In the genomic region with DNA sequence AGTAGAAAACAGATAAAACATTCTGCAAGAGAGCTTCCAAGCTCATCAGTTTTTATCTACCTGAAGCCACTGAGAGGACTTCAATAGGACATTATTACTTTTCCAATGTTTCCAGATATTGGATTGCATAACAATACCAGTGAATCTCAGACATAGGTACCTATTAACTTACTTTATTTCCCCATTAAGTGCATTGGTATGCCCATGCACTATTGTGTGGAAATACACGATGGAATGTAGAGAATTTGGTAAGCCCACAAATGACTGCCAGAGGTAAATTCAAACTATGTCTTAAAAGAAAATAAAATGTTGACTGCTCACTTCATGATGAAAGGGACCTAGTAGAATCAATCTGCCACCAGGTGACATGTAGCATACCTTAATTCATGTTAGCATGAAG, we compare ENCODE assay signal across 24 cellular contexts. TPM values are rescaled to one million over a fixed set of nuclear protein-coding genes. Genes with fewer than 3 reads are reported as not detected.
"Had no signal": no experiment of that assay in that cellular context is flagged by ENCODE, and none has a peak within 500 bp of the region (broad histone marks: within the 10 kb centered on the region; RNA-seq: fewer than 3 reads in every experiment).

No MANE protein-coding gene starts in this region.

- H3K36me3 ChIP-seq: colonic mucosa, esophagus muscularis mucosa, gastrocnemius medialis, heart left ventricle, neutrophil, ovary, prostate gland, tibial artery had no signal

- H3K27ac Mint-ChIP-seq: activated CD4-positive, alpha-beta T cell treated with anti-CD3 and anti-CD28 coated beads, Interleukin-2, amount 10 ng/mL, durations not matched to agents 24 days and 14 days; activated CD8-positive, alpha-beta memory T cell treated with anti-CD3 and anti-CD28 coated beads, Interleukin-2, amount 10 ng/mL, durations not matched to agents 7 days and 5 days; activated CD8-positive, alpha-beta T cell treated with anti-CD3 and anti-CD28 coated beads for 36 hours; activated naive CD4-positive, alpha-beta T cell treated with anti-CD3 and anti-CD28 coated beads, Interleukin-2, amount 50 U/mL, for 24 hours; nephron; stimulated activated effector memory CD8-positive, alpha-beta T cell treated with anti-CD3 and anti-CD28 coated beads, Interleukin-12 subunit alpha, Interleukin-12 subunit beta, amount 100 ng/mL, for 72 hours; stimulated activated naive CD8-positive, alpha-beta T cell treated with anti-CD3 and anti-CD28 coated beads, Interleukin-15, amount 100 ng/mL, for 72 hours had no signal

- H3K4me3 ChIP-seq: colonic mucosa, dorsolateral prefrontal cortex, esophagus muscularis mucosa, gastrocnemius medialis, heart left ventricle, ovary, prostate gland, skin epidermis, tibial artery had no signal

- H3K4me3 Mint-ChIP-seq: activated CD4-positive, alpha-beta T cell treated with anti-CD3 and anti-CD28 coated beads, Interleukin-2, amount 10 ng/mL, durations not matched to agents 24 days and 14 days; activated CD8-positive, alpha-beta memory T cell treated with anti-CD3 and anti-CD28 coated beads, Interleukin-2, amount 10 ng/mL, durations not matched to agents 7 days and 5 days; activated CD8-positive, alpha-beta T cell treated with anti-CD3 and anti-CD28 coated beads for 36 hours; activated naive CD4-positive, alpha-beta T cell treated with anti-CD3 and anti-CD28 coated beads, Interleukin-2, amount 50 U/mL, for 24 hours; central memory CD8-positive, alpha-beta T cell; nephron; stimulated activated effector memory CD8-positive, alpha-beta T cell treated with anti-CD3 and anti-CD28 coated beads, Interleukin-12 subunit alpha, Interleukin-12 subunit beta, amount 100 ng/mL, for 72 hours; stimulated activated naive CD8-positive, alpha-beta T cell treated with anti-CD3 and anti-CD28 coated beads, Interleukin-15, amount 100 ng/mL, for 72 hours had no signal

- H3K27me3 Mint-ChIP-seq: activated CD4-positive, alpha-beta T cell treated with anti-CD3 and anti-CD28 coated beads, Interleukin-2, amount 10 ng/mL, durations not matched to agents 24 days and 14 days; activated CD8-positive, alpha-beta memory T cell treated with anti-CD3 and anti-CD28 coated beads, Interleukin-2, amount 10 ng/mL, durations not matched to agents 7 days and 5 days; activated CD8-positive, alpha-beta T cell treated with anti-CD3 and anti-CD28 coated beads for 36 hours; activated naive CD4-positive, alpha-beta T cell treated with anti-CD3 and anti-CD28 coated beads, Interleukin-2, amount 50 U/mL, for 24 hours; central memory CD8-positive, alpha-beta T cell; stimulated activated naive CD8-positive, alpha-beta T cell treated with anti-CD3 and anti-CD28 coated beads, Interleukin-15, amount 100 ng/mL, for 72 hours had no signal

- ATAC-seq: activated CD8-positive, alpha-beta memory T cell treated with anti-CD3 and anti-CD28 coated beads, Interleukin-2, amount 10 ng/mL, durations not matched to agents 7 days and 5 days; activated CD8-positive, alpha-beta T cell treated with anti-CD3 and anti-CD28 coated beads for 36 hours; gastrocnemius medialis; heart left ventricle; left cardiac atrium; right cardiac atrium; stimulated activated effector memory CD8-positive, alpha-beta T cell treated with anti-CD3 and anti-CD28 coated beads, Interleukin-12 subunit alpha, Interleukin-12 subunit beta, amount 100 ng/mL, for 72 hours; stimulated activated naive CD8-positive, alpha-beta T cell treated with anti-CD3 and anti-CD28 coated beads, Interleukin-15, amount 100 ng/mL, for 72 hours had no signal

- H3K4me1 Mint-ChIP-seq: activated CD4-positive, alpha-beta T cell treated with anti-CD3 and anti-CD28 coated beads, Interleukin-2, amount 10 ng/mL, durations not matched to agents 24 days and 14 days; activated CD8-positive, alpha-beta memory T cell treated with anti-CD3 and anti-CD28 coated beads, Interleukin-2, amount 10 ng/mL, durations not matched to agents 7 days and 5 days; activated naive CD4-positive, alpha-beta T cell treated with anti-CD3 and anti-CD28 coated beads, Interleukin-2, amount 50 U/mL, for 24 hours; central memory CD8-positive, alpha-beta T cell; nephron; stimulated activated effector memory CD8-positive, alpha-beta T cell treated with anti-CD3 and anti-CD28 coated beads, Interleukin-12 subunit alpha, Interleukin-12 subunit beta, amount 100 ng/mL, for 72 hours; stimulated activated naive CD8-positive, alpha-beta T cell treated with anti-CD3 and anti-CD28 coated beads, Interleukin-15, amount 100 ng/mL, for 72 hours had no signal

- H3K9me3 Mint-ChIP-seq: activated CD4-positive, alpha-beta T cell treated with anti-CD3 and anti-CD28 coated beads, Interleukin-2, amount 10 ng/mL, durations not matched to agents 24 days and 14 days; activated naive CD4-positive, alpha-beta T cell treated with anti-CD3 and anti-CD28 coated beads, Interleukin-2, amount 50 U/mL, for 24 hours; stimulated activated naive CD8-positive, alpha-beta T cell treated with anti-CD3 and anti-CD28 coated beads, Interleukin-15, amount 100 ng/mL, for 72 hours had no signal

- H3K27me3 ChIP-seq: colonic mucosa, dorsolateral prefrontal cortex, esophagus muscularis mucosa, gastrocnemius medialis, heart left ventricle, neutrophil, ovary, tibial artery had no signal

- H3K4me1 ChIP-seq: colonic mucosa, esophagus muscularis mucosa, gastrocnemius medialis, heart left ventricle, prostate gland had no signal

- H3K36me3 Mint-ChIP-seq: activated CD8-positive, alpha-beta memory T cell treated with anti-CD3 and anti-CD28 coated beads, Interleukin-2, amount 10 ng/mL, durations not matched to agents 7 days and 5 days; activated naive CD4-positive, alpha-beta T cell treated with anti-CD3 and anti-CD28 coated beads, Interleukin-2, amount 50 U/mL, for 24 hours; stimulated activated effector memory CD8-positive, alpha-beta T cell treated with anti-CD3 and anti-CD28 coated beads, Interleukin-12 subunit alpha, Interleukin-12 subunit beta, amount 100 ng/mL, for 72 hours had no signal

- H3K27ac ChIP-seq: colonic mucosa, dorsolateral prefrontal cortex, esophagus muscularis mucosa, gastrocnemius medialis, heart left ventricle, neutrophil, ovary, prostate gland, skin epidermis, tibial artery had no signal

- H3K9me3 ChIP-seq: colonic mucosa, esophagus muscularis mucosa, gastrocnemius medialis, neutrophil, ovary, prostate gland, tibial artery had no signal

- DNase-seq: activated CD4-positive, alpha-beta T cell treated with anti-CD3 and anti-CD28 coated beads, Interleukin-2, amount 10 ng/mL, durations not matched to agents 24 days and 14 days; activated CD8-positive, alpha-beta memory T cell treated with anti-CD3 and anti-CD28 coated beads, Interleukin-2, amount 10 ng/mL, durations not matched to agents 7 days and 5 days; activated CD8-positive, alpha-beta T cell treated with anti-CD3 and anti-CD28 coated beads for 36 hours; activated gamma-delta T cell treated with Interleukin-2 at 50 U/mL for 16 hours; aorta; colonic mucosa; dorsolateral prefrontal cortex; gastrocnemius medialis; heart left ventricle; left cardiac atrium; ovary; right cardiac atrium; stimulated activated CD4-positive, alpha-beta T cell treated with anti-CD3 and anti-CD28 coated beads, Interleukin-1b, Interleukin-23, amount 100 ng/mL, for 48 hours; stimulated activated naive CD8-positive, alpha-beta T cell treated with anti-CD3 and anti-CD28 coated beads, Interleukin-15, amount 100 ng/mL, for 72 hours; tibial artery had no signal

RNA-seq across cellular contexts. Expression of a gene that starts 48.1 kb away (rescaled TPM):
- total RNA-seq: activated CD4-positive, alpha-beta T cell treated with anti-CD3 and anti-CD28 coated beads, Interleukin-2, amount 10 ng/mL, durations not matched to agents 24 days and 14 days; activated CD8-positive, alpha-beta memory T cell treated with anti-CD3 and anti-CD28 coated beads, Interleukin-2, amount 10 ng/mL, durations not matched to agents 7 days and 5 days; activated CD8-positive, alpha-beta T cell treated with anti-CD3 and anti-CD28 coated beads for 36 hours; T-helper 2 cell treated with Interferon-gamma antibody and Interleukin-4, amounts not matched to agents 100 ng/mL and 5 ng/mL, for 36 hours had no signal
